In genomic region chr1:151281225-151281968, GRCh38 we compare ENCODE assay signal across 8 cellular contexts. TPM values are rescaled to one million over a fixed set of nuclear protein-coding genes. Genes with fewer than 3 reads are reported as not detected.
DNase-seq lines count a peak whose midpoint lies in the region; ATAC-seq and TF ChIP-seq lines count a peak whose summit lies in the region.

No MANE protein-coding gene starts in this region.

- no peaks in the 10 kb centered on the region for H3K27me3 Mint-ChIP-seq in activated naive CD8-positive, alpha-beta T cell treated with anti-CD3 and anti-CD28 coated beads, Interleukin-2, amount 10 ng/mL, durations not matched to agents 7 days and 5 days
- peaks cover 5% of the 10 kb centered on the region for H3K27me3 Mint-ChIP-seq in osteocyte (ENCODE audit: unreplicated experiment)

- peak; percentile 48 for TF ChIP-seq CTCF in osteocyte (IDR thresholded peaks at IDR 0.05)

- POLR2A ChIA-PET in activated naive CD8-positive, alpha-beta T cell treated with anti-CD3 and anti-CD28 coated beads, Interleukin-2, amount 10 ng/mL, durations not matched to agents 7 days and 5 days (lab: Charles Lee) = interaction anchor here (0.6 to 2.5 kb wide), 22 partner anchors 11 to 918 kb away, joined by 3 to 22 read pairs (median 4); partner anchors contain the start of genes PI4KB, PIP5K1A, POGZ and PSMB4

- H3K4me3 ChIP-seq in GM08714 (ENCODE audit: low read length) (peak overlapping the region; percentile 75), thymus (ENCODE audit: low read length) (peak overlapping the region; percentile 57)

- peaks cover 23% of the 10 kb centered on the region for H3K4me1 Mint-ChIP-seq in activated naive CD8-positive, alpha-beta T cell treated with anti-CD3 and anti-CD28 coated beads, Interleukin-2, amount 10 ng/mL, durations not matched to agents 7 days and 5 days
- peaks cover 22% of the 10 kb centered on the region for H3K4me1 Mint-ChIP-seq in osteocyte (ENCODE audit: unreplicated experiment)

- ATAC-seq in HG02642 (IDR thresholded peaks at IDR 0.05; ENCODE audit: poor library complexity, unreplicated experiment) = peak; percentile 39
- ATAC-seq in activated naive CD8-positive, alpha-beta T cell treated with anti-CD3 and anti-CD28 coated beads, Interleukin-2, amount 10 ng/mL, durations not matched to agents 7 days and 5 days (ENCODE audit: low read depth) = peak; percentile 24

- H3K27me3 ChIP-seq in thymus (ENCODE audit: control insufficient read depth, insufficient read depth) = no peaks in the 10 kb centered on the region

- H3K27ac ChIP-seq in thymus (ENCODE audit: low read depth) = peak overlapping the region; percentile 99

- H3K9me3 Mint-ChIP-seq in activated naive CD8-positive, alpha-beta T cell treated with anti-CD3 and anti-CD28 coated beads, Interleukin-2, amount 10 ng/mL, durations not matched to agents 7 days and 5 days = no peaks in the 10 kb centered on the region
- H3K9me3 Mint-ChIP-seq in osteocyte (ENCODE audit: unreplicated experiment) = no peaks in the 10 kb centered on the region

- H3K36me3 Mint-ChIP-seq in activated naive CD8-positive, alpha-beta T cell treated with anti-CD3 and anti-CD28 coated beads, Interleukin-2, amount 10 ng/mL, durations not matched to agents 7 days and 5 days = no peaks in the 10 kb centered on the region
- peaks cover 4% of the 10 kb centered on the region for H3K36me3 Mint-ChIP-seq in osteocyte (ENCODE audit: unreplicated experiment)

- H3K9me3 ChIP-seq in thymus (ENCODE audit: control insufficient read depth) = no peaks in the 10 kb centered on the region

- under 1% methylated on average over 48 of the region's 48 CpGs for WGBS in thymus

- peaks cover 8% of the 10 kb centered on the region for H3K36me3 ChIP-seq in thymus (ENCODE audit: control insufficient read depth, insufficient read depth)

- H3K4me1 ChIP-seq in thymus (ENCODE audit: control insufficient read depth, insufficient read depth, low read length) = peaks cover 17% of the 10 kb centered on the region

- peak; percentile 94 for DNase-seq in NCI-H1105 treated with DMSO at 0.1 percent for 48 hours (lab: John Stamatoyannopoulos, UW)
- peak; percentile 99 for DNase-seq in SKM-1 treated with dmso at 0.1 percent for 144 hours (lab: John Stamatoyannopoulos, UW; ENCODE audit: unreplicated experiment)
- DNase-seq in activated naive CD8-positive, alpha-beta T cell treated with anti-CD3 and anti-CD28 coated beads, Interleukin-2, amount 10 ng/mL, durations not matched to agents 7 days and 5 days = peak; percentile 99
- peak; percentile 89 to 98 (median 95) for DNase-seq in head of caudate nucleus
- DNase-seq in osteocyte (ENCODE audit: extremely low spot score, unreplicated experiment) = peak; percentile 98

- peak overlapping the region; percentile 99 for H3K4me3 Mint-ChIP-seq in activated naive CD8-positive, alpha-beta T cell treated with anti-CD3 and anti-CD28 coated beads, Interleukin-2, amount 10 ng/mL, durations not matched to agents 7 days and 5 days
- peak overlapping the region; percentile 99 for H3K4me3 Mint-ChIP-seq in osteocyte (ENCODE audit: unreplicated experiment)

- H3K27ac Mint-ChIP-seq in activated naive CD8-positive, alpha-beta T cell treated with anti-CD3 and anti-CD28 coated beads, Interleukin-2, amount 10 ng/mL, durations not matched to agents 7 days and 5 days = peak overlapping the region; percentile 98
- peak overlapping the region; percentile 100 for H3K27ac Mint-ChIP-seq in osteocyte (ENCODE audit: unreplicated experiment)

- intact Hi-C loops in head of caudate nucleus (cut with DNase I) = loop anchor here (2.0 kb wide), 1 partner anchor 27 kb away; the partner anchor contains the start of gene PSMD4

RNA-seq across cellular contexts. Expression of gene ZNF687, which starts 0.7 kb away (rescaled TPM):
- 10 to 100 TPM; 35.5 to 37.0 TPM for total RNA-seq in activated naive CD8-positive, alpha-beta T cell treated with anti-CD3 and anti-CD28 coated beads, Interleukin-2, amount 10 ng/mL, durations not matched to agents 7 days and 5 days
- total RNA-seq in osteocyte = 23.7 and 25.9 TPM in 2 replicates
- 11.1 TPM for polyA plus RNA-seq in thymus

RNA-seq across cellular contexts. Expression of gene PSMD4, which starts 26.9 kb away (rescaled TPM):
- total RNA-seq in activated naive CD8-positive, alpha-beta T cell treated with anti-CD3 and anti-CD28 coated beads, Interleukin-2, amount 10 ng/mL, durations not matched to agents 7 days and 5 days = 100 to 1,000 TPM; 170 to 174 TPM
- total RNA-seq in osteocyte = 133 and 150 TPM in 2 replicates
- 157 TPM for polyA plus RNA-seq in thymus

RNA-seq across cellular contexts. Expression of gene PI4KB, which starts 45.8 kb away (rescaled TPM):
- 10 to 100 TPM; 73.8 to 75.7 TPM for total RNA-seq in activated naive CD8-positive, alpha-beta T cell treated with anti-CD3 and anti-CD28 coated beads, Interleukin-2, amount 10 ng/mL, durations not matched to agents 7 days and 5 days
- total RNA-seq in osteocyte = 66.9 and 74.1 TPM in 2 replicates
- 31.8 TPM for polyA plus RNA-seq in thymus

Comparison
In these comparisons a context has a peak if more than half of its experiments do, and no peak if none do; other contexts are left out.
1. Peak in every context shown above with its lines: DNase-seq, ATAC-seq, H3K4me3 ChIP-seq and H3K27ac ChIP-seq.